Comparison of ENCODE assay signal across 2 cellular contexts in the genomic region with DNA sequence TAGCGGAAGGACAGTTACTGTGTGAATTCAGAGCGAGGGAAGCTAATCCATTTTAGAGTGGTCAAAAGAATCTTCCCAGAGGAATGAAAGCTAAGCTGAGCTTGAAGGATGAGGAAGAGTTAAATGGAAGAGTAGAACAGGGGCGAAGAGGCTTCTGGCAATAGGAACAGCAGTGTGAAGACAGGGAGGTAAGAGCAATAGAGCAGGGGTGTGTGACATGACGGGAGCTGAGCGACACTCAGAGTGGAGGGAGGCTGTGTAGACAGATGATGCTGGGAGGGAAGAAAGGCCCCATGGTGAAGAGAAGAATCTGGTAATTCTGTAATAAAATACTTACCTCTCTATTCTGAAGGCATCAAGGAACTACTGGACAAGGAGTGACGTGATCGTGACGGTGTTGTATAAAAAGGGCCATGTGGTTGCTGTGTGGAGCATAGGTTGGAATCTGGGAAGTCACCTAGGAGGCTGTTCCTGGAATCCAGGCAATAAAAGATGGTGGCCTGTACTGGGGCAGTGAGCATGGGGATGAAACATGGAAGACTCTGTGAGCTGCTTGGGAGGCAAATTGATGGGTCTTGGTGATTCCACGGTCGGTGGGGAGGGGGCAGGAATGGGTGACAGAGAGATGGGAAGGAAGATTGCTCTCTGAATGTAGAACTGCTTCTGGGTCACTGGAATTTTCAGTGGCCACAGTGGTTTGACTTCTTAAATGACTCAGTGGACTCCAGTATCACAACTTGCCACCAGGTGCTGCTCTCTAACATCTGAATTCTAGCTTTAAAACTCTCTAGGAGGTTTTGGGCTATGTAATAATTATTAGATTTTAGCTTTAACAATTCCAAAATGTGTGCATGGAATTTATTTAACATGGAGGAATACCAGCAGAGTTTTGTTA.
TF ChIP-seq lines count a peak whose summit lies in the region.

No MANE protein-coding gene starts in this region.

TF ChIP-seq in SK-N-SH, 30 proteins besides CTCF, POLR2A, EP300 and RAD21 (continued from another document):
- TF ChIP-seq REST (IDR thresholded peaks at IDR 0.05; ENCODE audit: low read depth, low read length) (no peak), GABPA (IDR thresholded peaks at IDR 0.05; ENCODE audit: low read depth) (no peak), YY1 (IDR thresholded peaks at IDR 0.05; ENCODE audit: low read depth) (no peak), TEAD4 (IDR thresholded peaks at IDR 0.05; ENCODE audit: borderline replicate concordance, insufficient read depth) (no peak), ELF1 (IDR thresholded peaks at IDR 0.05) (no peak), RXRA (IDR thresholded peaks at IDR 0.05; ENCODE audit: borderline replicate concordance, low read depth) (no peak), CHD2 (IDR thresholded peaks at IDR 0.05; ENCODE audit: low read length, partially characterized antibody) (no peak), SMC3 (IDR thresholded peaks at IDR 0.05; ENCODE audit: low read depth, low read length) (no peak), FOSL2 (IDR thresholded peaks at IDR 0.05; ENCODE audit: borderline replicate concordance, low read depth) (no peak), MAX (IDR thresholded peaks at IDR 0.05; ENCODE audit: low read depth) (no peak), GATA2 (CRISPR knock-in tag; IDR thresholded peaks at IDR 0.05) (no peak), IRF3 (IDR thresholded peaks at IDR 0.05; ENCODE audit: low read depth, low read length) (no peak)
- TF ChIP-seq, protein P1, sequence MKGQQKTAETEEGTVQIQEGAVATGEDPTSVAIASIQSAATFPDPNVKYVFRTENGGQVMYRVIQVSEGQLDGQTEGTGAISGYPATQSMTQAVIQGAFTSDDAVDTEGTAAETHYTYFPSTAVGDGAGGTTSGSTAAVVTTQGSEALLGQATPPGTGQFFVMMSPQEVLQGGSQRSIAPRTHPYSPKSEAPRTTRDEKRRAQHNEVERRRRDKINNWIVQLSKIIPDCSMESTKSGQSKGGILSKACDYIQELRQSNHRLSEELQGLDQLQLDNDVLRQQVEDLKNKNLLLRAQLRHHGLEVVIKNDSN (IDR thresholded peaks at IDR 0.05; ENCODE audit: borderline replicate concordance, low read depth), result no peak
- TF ChIP-seq, protein P2, sequence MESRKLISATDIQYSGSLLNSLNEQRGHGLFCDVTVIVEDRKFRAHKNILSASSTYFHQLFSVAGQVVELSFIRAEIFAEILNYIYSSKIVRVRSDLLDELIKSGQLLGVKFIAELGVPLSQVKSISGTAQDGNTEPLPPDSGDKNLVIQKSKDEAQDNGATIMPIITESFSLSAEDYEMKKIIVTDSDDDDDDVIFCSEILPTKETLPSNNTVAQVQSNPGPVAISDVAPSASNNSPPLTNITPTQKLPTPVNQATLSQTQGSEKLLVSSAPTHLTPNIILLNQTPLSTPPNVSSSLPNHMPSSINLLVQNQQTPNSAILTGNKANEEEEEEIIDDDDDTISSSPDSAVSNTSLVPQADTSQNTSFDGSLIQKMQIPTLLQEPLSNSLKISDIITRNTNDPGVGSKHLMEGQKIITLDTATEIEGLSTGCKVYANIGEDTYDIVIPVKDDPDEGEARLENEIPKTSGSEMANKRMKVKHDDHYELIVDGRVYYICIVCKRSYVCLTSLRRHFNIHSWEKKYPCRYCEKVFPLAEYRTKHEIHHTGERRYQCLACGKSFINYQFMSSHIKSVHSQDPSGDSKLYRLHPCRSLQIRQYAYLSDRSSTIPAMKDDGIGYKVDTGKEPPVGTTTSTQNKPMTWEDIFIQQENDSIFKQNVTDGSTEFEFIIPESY (IDR thresholded peaks at IDR 0.05; ENCODE audit: borderline replicate concordance, low read depth), result no peak

TF ChIP-seq in SK-N-SH treated with all-trans-retinoic acid at 6 μM for 48 hours, 23 proteins besides CTCF, POLR2A, EP300 and RAD21 (continued from another document):
- TF ChIP-seq CSRNP3 (CRISPR knock-in tag; IDR thresholded peaks at IDR 0.05) (no peak), OSR1 (CRISPR knock-in tag; IDR thresholded peaks at IDR 0.05) (no peak), ESRRG (CRISPR knock-in tag; IDR thresholded peaks at IDR 0.05) (no peak)
